In genomic region chr1:174682419-174683008, GRCh38 we compare ENCODE assay signal across 20 cellular contexts.
A peak's percentile ranks its signal among the peaks of the same experiment; 100 is the strongest.
DNase-seq lines count a peak whose midpoint lies in the region; TF ChIP-seq lines count a peak whose summit lies in the region.
"Had no signal": no experiment of that assay in that cellular context is flagged by ENCODE, and none has a peak within 500 bp of the region (broad histone marks: within the 10 kb centered on the region; RNA-seq: fewer than 3 reads in every experiment).

No MANE protein-coding gene starts in this region.

- H3K36me3 Mint-ChIP-seq in CD8-positive, alpha-beta memory T cell, result peaks cover 13 to 22% (median 16%) of the 10 kb centered on the region in 3 donors

- POLR2A ChIA-PET in CD8-positive, alpha-beta memory T cell (lab: Charles Lee), result no interaction called here

- no peak overlapping the region for H3K4me3 ChIP-seq in hepatocyte
- no peak overlapping the region for H3K4me3 ChIP-seq in CD8-positive, alpha-beta memory T cell (ENCODE audit: low read length)
- H3K4me3 ChIP-seq: gastroesophageal sphincter, left lung, PC-9 had no signal

- no peak overlapping the region for H3K4me3 Mint-ChIP-seq in CD8-positive, alpha-beta memory T cell

- H4K20me1 ChIP-seq in hepatocyte (ENCODE audit: insufficient read depth, poor library complexity, severe bottlenecking), result no peaks in the 10 kb centered on the region

- H3K27ac Mint-ChIP-seq in CD8-positive, alpha-beta memory T cell, result no peak overlapping the region

- H3K36me3 ChIP-seq in hepatocyte (replicated peaks; ENCODE audit: insufficient read depth, low read depth), result no peaks in the 10 kb centered on the region
- H3K36me3 ChIP-seq in CD8-positive, alpha-beta memory T cell (ENCODE audit: insufficient read depth, low read length), result no peaks in the 10 kb centered on the region
- H3K36me3 ChIP-seq: left lung had no signal

- H3K79me2 ChIP-seq in hepatocyte, result no peaks in the 10 kb centered on the region

- H3K27ac ChIP-seq in hepatocyte, result no peak overlapping the region
- no peak overlapping the region for H3K27ac ChIP-seq in CD8-positive, alpha-beta memory T cell (ENCODE audit: low read depth, low read length)
- H3K27ac ChIP-seq: gastroesophageal sphincter, HL-60, left lung, PC-9 had no signal

- peak; percentile 18 for DNase-seq in AG08395 (ENCODE audit: low spot score)
- DNase-seq in HCEC 1CT, result peak; percentile 36
- DNase-seq in brain pericyte (ENCODE audit: low read depth, low spot score), result peak; percentile 13
- peak; percentile 5 for DNase-seq in hepatocyte (ENCODE audit: low spot score)
- no peak for DNase-seq in stimulated activated CD4-positive, alpha-beta T cell treated with anti-CD3 and anti-CD28 coated beads, Interleukin-2, amount 100 ng/mL, for 24 hours
- no peak for DNase-seq in CD8-positive, alpha-beta memory T cell
- no peak for DNase-seq in GDM1 (lab: John Stamatoyannopoulos, UW)
- no peak for DNase-seq in NCI-H1092 (lab: John Stamatoyannopoulos, UW)
- DNase-seq: activated CD4-positive, alpha-beta T cell treated with anti-CD3 and anti-CD28 coated beads for 1 hour; KBM-7; left lung; NCI-H1105; NCI-H2107; NCI-H748 treated with DMSO at 0.1 percent for 48 hours; PC-9; right cardiac atrium; stimulated activated naive CD8-positive, alpha-beta T cell treated with anti-CD3 and anti-CD28 coated beads, Interleukin-15, Interleukin-2, amounts not matched to agents 100 U/mL and 50 U/mL, for 24 hours; T-helper 9 cell had no signal

- H3K4me2 ChIP-seq in hepatocyte, result no peak overlapping the region
- H3K4me2 ChIP-seq: PC-9 had no signal

- 57% methylated on average over 2 of the region's 2 CpGs for WGBS in hepatocyte (ENCODE audit: low lambda C conversion rate, missing lambda C conversion rate)

- no peak overlapping the region for H2AFZ ChIP-seq in hepatocyte
- H2AFZ ChIP-seq: PC-9 had no signal

- H3K9me2 ChIP-seq in hepatocyte (replicated peaks; ENCODE audit: insufficient read depth), result no peaks in the 10 kb centered on the region

- CTCF ChIA-PET in CD8-positive, alpha-beta memory T cell (lab: Charles Lee), result no interaction called here

- no peaks in the 10 kb centered on the region for H3K9me3 Mint-ChIP-seq in CD8-positive, alpha-beta memory T cell

- no peaks in the 10 kb centered on the region for H3K27me3 Mint-ChIP-seq in CD8-positive, alpha-beta memory T cell

- no peak for TF ChIP-seq CTCF in hepatocyte (IDR thresholded peaks at IDR 0.05; ENCODE audit: poor library complexity)

- no peaks in the 10 kb centered on the region for H3K9me3 ChIP-seq in hepatocyte (ENCODE audit: low read depth)
- H3K9me3 ChIP-seq in CD8-positive, alpha-beta memory T cell (ENCODE audit: low read length), result no peaks in the 10 kb centered on the region
- H3K9me3 ChIP-seq: gastroesophageal sphincter, left lung had no signal

- H3K4me1 ChIP-seq in hepatocyte (ENCODE audit: insufficient read depth), result no peaks in the 10 kb centered on the region
- H3K4me1 ChIP-seq in CD8-positive, alpha-beta memory T cell (ENCODE audit: insufficient read depth, low read length), result no peaks in the 10 kb centered on the region
- H3K4me1 ChIP-seq: left lung had no signal

- no peaks in the 10 kb centered on the region for H3K27me3 ChIP-seq in hepatocyte
- H3K27me3 ChIP-seq in CD8-positive, alpha-beta memory T cell (ENCODE audit: insufficient read depth, low read length, poor library complexity, severe bottlenecking), result no peaks in the 10 kb centered on the region
- H3K27me3 ChIP-seq: gastroesophageal sphincter, left lung had no signal

- H3K4me1 Mint-ChIP-seq in CD8-positive, alpha-beta memory T cell, result peaks cover 5 to 7% (median 6%) of the 10 kb centered on the region in 3 donors

Comparison
In these comparisons a context has a peak if more than half of its experiments do, and no peak if none do; other contexts are left out.
1. DNase-seq: peak in AG08395 (single experiment), HCEC 1CT (single experiment), brain pericyte (single experiment) and hepatocyte (single experiment); none in stimulated activated CD4-positive, alpha-beta T cell treated with anti-CD3 and anti-CD28 coated beads, Interleukin-2, amount 100 ng/mL, for 24 hours (0 of 2), CD8-positive, alpha-beta memory T cell (0 of 5), GDM1 (single experiment) and NCI-H1092 (single experiment).